ENCODE assay signal across 14 cellular contexts in genomic region chr18:26159353-26159752, GRCh38. TPM values are rescaled to one million over a fixed set of nuclear protein-coding genes. Genes with fewer than 3 reads are reported as not detected.
DNase-seq lines count a peak whose midpoint lies in the region; ATAC-seq and TF ChIP-seq lines count a peak whose summit lies in the region.
"Had no signal": no experiment of that assay in that cellular context is flagged by ENCODE, and none has a peak within 500 bp of the region (broad histone marks: within the 10 kb centered on the region; RNA-seq: fewer than 3 reads in every experiment).

No MANE protein-coding gene starts in this region.

- H3K4me1 Mint-ChIP-seq in neural crest cell = no peaks in the 10 kb centered on the region
- H3K4me1 Mint-ChIP-seq: activated T-helper 17 cell treated with anti-CD3 and anti-CD28 coated beads, Interleukin-2, amount 50 U/mL, for 72 hours had no signal

- TF ChIP-seq CTCF in LNCAP (IDR thresholded peaks at IDR 0.05) = peak; percentile 50
- peak; percentile 48 for TF ChIP-seq CTCF in neural crest cell (conservative IDR thresholded peaks at IDR 0.05)

- H3K36me3 ChIP-seq in adipocyte (ENCODE audit: control insufficient read depth, insufficient read depth, low read length, severe bottlenecking) = no peaks in the 10 kb centered on the region
- H3K36me3 ChIP-seq: BLaER1 had no signal

- H3K36me3 Mint-ChIP-seq in neural crest cell (ENCODE audit: low read depth) = no peaks in the 10 kb centered on the region

- no peak overlapping the region for H3K4me3 ChIP-seq in adipocyte (ENCODE audit: low read length)
- H3K4me3 ChIP-seq: BLaER1 had no signal

- H3K4me1 ChIP-seq in adipocyte (ENCODE audit: control insufficient read depth, insufficient read depth, low read length) = no peaks in the 10 kb centered on the region
- H3K4me1 ChIP-seq: BLaER1 had no signal

- no peak for ATAC-seq in HG03432 (IDR thresholded peaks at IDR 0.05; ENCODE audit: unreplicated experiment)
- ATAC-seq: activated T-helper 17 cell treated with anti-CD3 and anti-CD28 coated beads, Interleukin-2, amount 50 U/mL, for 72 hours had no signal

- no peaks in the 10 kb centered on the region for H3K27me3 ChIP-seq in adipocyte (replicated peaks; ENCODE audit: control insufficient read depth, insufficient read depth, low read length)
- H3K27me3 ChIP-seq: BLaER1 had no signal

- DNase-seq in NCI-H2171 treated with DMSO at 0.1 percent for 48 hours (lab: John Stamatoyannopoulos, UW) = peak; percentile 46
- DNase-seq in NCI-H2171 (lab: John Stamatoyannopoulos, UW) = no peak
- DNase-seq in adipocyte (ENCODE audit: low read depth) = peak; percentile 20
- DNase-seq in neural crest cell (ENCODE audit: low read depth, low spot score) = no peak
- no peak for DNase-seq in CD1c-positive myeloid dendritic cell (ENCODE audit: extremely low spot score)
- no peak for DNase-seq in NCI-H2029 (lab: John Stamatoyannopoulos, UW)
- DNase-seq: stimulated activated naive CD4-positive, alpha-beta T cell treated with Interleukin-2 at 50 U/mL for 16 hours; T-helper 1 cell had no signal

- H3K9me3 Mint-ChIP-seq in neural crest cell = no peaks in the 10 kb centered on the region
- H3K9me3 Mint-ChIP-seq: activated T-helper 17 cell treated with anti-CD3 and anti-CD28 coated beads, Interleukin-2, amount 50 U/mL, for 72 hours had no signal

- H3K9me3 ChIP-seq in adipocyte (ENCODE audit: control insufficient read depth, low read length) = no peaks in the 10 kb centered on the region
- H3K9me3 ChIP-seq: BLaER1 had no signal

- H3K4me3 Mint-ChIP-seq in neural crest cell = no peak overlapping the region
- H3K4me3 Mint-ChIP-seq: activated T-helper 17 cell treated with anti-CD3 and anti-CD28 coated beads, Interleukin-2, amount 50 U/mL, for 72 hours had no signal

- no peak overlapping the region for H3K9ac ChIP-seq in adipocyte (ENCODE audit: low read length)
- H3K9ac ChIP-seq: BLaER1 had no signal

- H3K27ac Mint-ChIP-seq in neural crest cell (ENCODE audit: unreplicated experiment) = no peak overlapping the region
- H3K27ac Mint-ChIP-seq: activated T-helper 17 cell treated with anti-CD3 and anti-CD28 coated beads, Interleukin-2, amount 50 U/mL, for 72 hours had no signal

- H3K27me3 Mint-ChIP-seq in neural crest cell (ENCODE audit: low read depth) = no peaks in the 10 kb centered on the region
- H3K27me3 Mint-ChIP-seq: activated T-helper 17 cell treated with anti-CD3 and anti-CD28 coated beads, Interleukin-2, amount 50 U/mL, for 72 hours had no signal

RNA-seq across cellular contexts. Expression of gene PSMA8, which starts 25.7 kb away (rescaled TPM):
- total RNA-seq in neural crest cell = not detected in 2 replicates
- total RNA-seq: epithelial cell of proximal tubule, lower leg skin had no signal

Comparison
In these comparisons a context has a peak if more than half of its experiments do, and no peak if none do; other contexts are left out.
1. DNase-seq: peak in NCI-H2171 treated with DMSO at 0.1 percent for 48 hours (single experiment) and adipocyte (single experiment); none in NCI-H2171 (single experiment), neural crest cell (single experiment), CD1c-positive myeloid dendritic cell (single experiment) and NCI-H2029 (single experiment).